In genomic region chr1:230772457-230773395, GRCh38 we compare ENCODE assay signal across 8 cellular contexts. TPM values are rescaled to one million over a fixed set of nuclear protein-coding genes. Genes with fewer than 3 reads are reported as not detected.
DNase-seq lines count a peak whose midpoint lies in the region; ATAC-seq, FAIRE-seq and TF ChIP-seq lines count a peak whose summit lies in the region.

No MANE protein-coding gene starts in this region.

- H3K9me3 ChIP-seq in K562 (replicated peaks; ENCODE audit: control insufficient read depth, insufficient read depth, low read depth, low read length): no peaks in the 10 kb centered on the region
- no peaks in the 10 kb centered on the region for H3K9me3 ChIP-seq in testis
- no peaks in the 10 kb centered on the region for H3K9me3 ChIP-seq in suprapubic skin

- in situ Hi-C loops in K562 (cut with MboI): no loop called here

- H3K27ac Mint-ChIP-seq in stimulated activated memory B cell treated with anti-CD40 and anti-IgM and Interleukin-4, amounts not matched to agents 10 μg/mL and 1 μg/mL and 100 μg/mL, for 72 hours: no peak overlapping the region

- no peak overlapping the region for H3K9ac ChIP-seq in K562 (ENCODE audit: insufficient read depth in 1 of 2, low read depth in 2 of 2, low read length in 2 of 2)

- H3K4me3 Mint-ChIP-seq in stimulated activated memory B cell treated with anti-CD40 and anti-IgM and Interleukin-4, amounts not matched to agents 10 μg/mL and 1 μg/mL and 100 μg/mL, for 72 hours: no peak overlapping the region

- peaks cover 2% of the 10 kb centered on the region for H3K9me3 Mint-ChIP-seq in stimulated activated memory B cell treated with anti-CD40 and anti-IgM and Interleukin-4, amounts not matched to agents 10 μg/mL and 1 μg/mL and 100 μg/mL, for 72 hours

- peak; percentile 48 for FAIRE-seq in K562 (lab: Jason Lieb, UNC)

- H3K4me3 ChIP-seq in K562: no peak overlapping the region
- no peak overlapping the region for H3K4me3 ChIP-seq in testis
- H3K4me3 ChIP-seq in suprapubic skin: no peak overlapping the region

- POLR2A ChIA-PET in K562 (lab: Yijun Ruan, JAX): interaction anchor here (1.2 to 1.8 kb wide), 2 partner anchors 9 to 10 kb away, joined by 4 to 5 read pairs; no protein-coding TSS in a partner anchor

- H3K4me2 ChIP-seq in K562 (ENCODE audit: insufficient read depth, low read length): no peak overlapping the region

- peaks cover 4% of the 10 kb centered on the region; the same call in 1 of the 2 replicates for H4K20me1 ChIP-seq in K562 (replicated peaks; ENCODE audit: control insufficient read depth, insufficient read depth, low read length)

- no peaks in the 10 kb centered on the region for H3K4me1 Mint-ChIP-seq in stimulated activated memory B cell treated with anti-CD40 and anti-IgM and Interleukin-4, amounts not matched to agents 10 μg/mL and 1 μg/mL and 100 μg/mL, for 72 hours

- intact Hi-C loops in K562 (cut with micrococcal nuclease): loop anchor here (1.0 to 10.0 kb wide), 3 partner anchors 75 to 428 kb away; no protein-coding TSS in a partner anchor
- intact Hi-C loops in testis (cut with DNase I; ENCODE audit: low total_unique reads): no loop called here

- DNase-seq in COLO668 (lab: John Stamatoyannopoulos, UW; ENCODE audit: unreplicated experiment) (peak; percentile 22), NCI-H1092 (lab: John Stamatoyannopoulos, UW) (peak; percentile 27), K562 (ENCODE audit: extremely low read depth in 1 of 4, low spot score in 3 of 4) (peak in 3 of 4 experiments; percentile 28 to 56 (median 46)), islet precursor cell (peak; percentile 68), testis (peak; percentile 62), suprapubic skin (ENCODE audit: low spot score in 2 of 2) (no peak)

- CTCF ChIA-PET in K562 (lab: Yijun Ruan, JAX; ENCODE audit: low intra/inter-chr PET ratio): interaction anchor here (0.6 to 0.7 kb wide), 2 partner anchors 130 to 462 kb away, joined by 3 to 4 read pairs; partner anchors contain the start of gene COG2

- H3K27me3 Mint-ChIP-seq in stimulated activated memory B cell treated with anti-CD40 and anti-IgM and Interleukin-4, amounts not matched to agents 10 μg/mL and 1 μg/mL and 100 μg/mL, for 72 hours: peaks cover 7% of the 10 kb centered on the region

- under 1% methylated on average over 14 of the region's 14 CpGs for WGBS in K562 (ENCODE audit: insufficient coverage, low coverage, missing lambda C conversion rate)
- 47 to 52% methylated on average over 8 to 14 of the region's 14 CpGs for WGBS in testis, 2 donors
- 59% methylated on average over 13 of the region's 14 CpGs for WGBS in suprapubic skin

- H3K27ac ChIP-seq in K562 (ENCODE audit: extremely low read depth, low read depth, low read length): no peak overlapping the region
- no peak overlapping the region for H3K27ac ChIP-seq in testis
- H3K27ac ChIP-seq in suprapubic skin: no peak overlapping the region

- TF ChIP-seq RAD21 in K562 (CRISPR knock-in tag; conservative IDR thresholded peaks at IDR 0.05 in 1 of 2, IDR thresholded peaks at IDR 0.05 in 1 of 2): peak in 1 of 2 experiments; percentile 87; a peak in 3 of 4 replicates

- no peaks in the 10 kb centered on the region for H3K36me3 ChIP-seq in K562 (ENCODE audit: control insufficient read depth, insufficient read depth, low read length)
- H3K36me3 ChIP-seq in testis (ENCODE audit: low read depth, missing control alignments): no peaks in the 10 kb centered on the region
- H3K36me3 ChIP-seq in suprapubic skin: no peaks in the 10 kb centered on the region

- TF ChIP-seq CTCF in K562 (IDR thresholded peaks at IDR 0.05 in 2 of 3, conservative IDR thresholded peaks at IDR 0.05 in 1 of 3; ENCODE audit: insufficient read depth in 2 of 3, low read depth in 1 of 3, low read length in 3 of 3) (peak; percentile 64 to 82 (median 74)), testis (IDR thresholded peaks at IDR 0.05) (peak; percentile 53 to 65 (median 55)), suprapubic skin (IDR thresholded peaks at IDR 0.05) (peak in 1 of 2 donors; percentile 11)

- BruUV-seq in K562 (replicated peaks; lab: Mats Ljungman, UMichigan): no TSS peak

- H3K79me2 ChIP-seq in K562 (ENCODE audit: control insufficient read depth, insufficient read depth, low read length): no peaks in the 10 kb centered on the region

- no peaks in the 10 kb centered on the region for H3K4me1 ChIP-seq in K562 (replicated peaks in 1 of 2; ENCODE audit: control insufficient read depth in 2 of 2, insufficient read depth in 2 of 2, low read length in 2 of 2)
- H3K4me1 ChIP-seq in testis: no peaks in the 10 kb centered on the region
- H3K4me1 ChIP-seq in suprapubic skin: peaks cover 6% of the 10 kb centered on the region

- TF ChIP-seq POLR2A in K562 (conservative IDR thresholded peaks at IDR 0.05): no peak
- TF ChIP-seq POLR2A in testis (IDR thresholded peaks at IDR 0.05): no peak
- TF ChIP-seq POLR2A in suprapubic skin (IDR thresholded peaks at IDR 0.05): no peak

- ATAC-seq in K562 (peak; percentile 83), GM21786 (IDR thresholded peaks at IDR 0.05; ENCODE audit: unreplicated experiment) (no peak)
- no peak for ATAC-seq in stimulated activated memory B cell treated with anti-CD40 and anti-IgM and Interleukin-4, amounts not matched to agents 10 μg/mL and 1 μg/mL and 100 μg/mL, for 72 hours

- H3K27me3 ChIP-seq in K562 (ENCODE audit: control insufficient read depth in 2 of 2, insufficient read depth in 2 of 2, low read length in 2 of 2): peaks cover 24 to 53% of the 10 kb centered on the region in 2 experiments
- H3K27me3 ChIP-seq in testis: no peaks in the 10 kb centered on the region
- H3K27me3 ChIP-seq in suprapubic skin: peaks cover 6% of the 10 kb centered on the region

- H2AFZ ChIP-seq in K562 (ENCODE audit: low read depth, low read length): no peak overlapping the region

- TF ChIP-seq EP300 in K562 (IDR thresholded peaks at IDR 0.05; ENCODE audit: low read length) (no peak), suprapubic skin (IDR thresholded peaks at IDR 0.05) (no peak)

- no peaks in the 10 kb centered on the region for H3K9me1 ChIP-seq in K562 (ENCODE audit: control insufficient read depth, insufficient read depth, low read length)

- no peaks in the 10 kb centered on the region for H3K36me3 Mint-ChIP-seq in stimulated activated memory B cell treated with anti-CD40 and anti-IgM and Interleukin-4, amounts not matched to agents 10 μg/mL and 1 μg/mL and 100 μg/mL, for 72 hours

TF ChIP-seq in K562, 482 proteins besides CTCF, POLR2A, EP300 and RAD21 (continues in another document):
- TF ChIP-seq ZNF146 (CRISPR knock-in tag; IDR thresholded peaks at IDR 0.05; ENCODE audit: unreplicated experiment) (no peak), NUFIP1 (IDR thresholded peaks at IDR 0.05; ENCODE audit: partially characterized antibody) (no peak), SRSF7 (optimal IDR thresholded peaks at IDR 0.05; ENCODE audit: low read depth, low read length) (no peak), KAT7 (CRISPR knock-in tag; IDR thresholded peaks at IDR 0.05; ENCODE audit: borderline replicate concordance) (no peak), ELF1 (tag; IDR thresholded peaks at IDR 0.05) (no peak), ZC3H8 (IDR thresholded peaks at IDR 0.05) (no peak)

RNA-seq across cellular contexts. Expression of gene CAPN9, which starts 25.5 kb away (rescaled TPM):
- total RNA-seq in K562 (2011; cell fraction: chromatin; rRNA removed; ENCODE audit: low replicate concordance): not detected in 2 replicates
- total RNA-seq in K562 (2011; cell fraction: nucleolus; rRNA removed): not detected in 2 replicates
- not detected in 2 replicates for total RNA-seq in K562 (2011; cell fraction: nucleoplasm; rRNA removed)
- total RNA-seq in K562 (2014; rRNA removed): not detected in 2 replicates
- not detected in 2 replicates for total RNA-seq in K562 (2014; rRNA removed; fragmentation: Illumina TruSeq; extraction: Trizol)
- total RNA-seq in K562 (2015; rRNA removed; fragmentation: Illumina TruSeq; extraction: Trizol): not detected in 2 replicates
- total RNA-seq in K562 (2021): not detected in 2 replicates
- not detected in 2 replicates for polyA plus RNA-seq in K562 (2011; rRNA removed)
- polyA plus RNA-seq in K562 (2011; cell fraction: cytosol; rRNA removed): not detected in 2 replicates
- not detected in 2 replicates for polyA plus RNA-seq in K562 (2011; cell fraction: nucleus; rRNA removed)
- polyA plus RNA-seq in K562 (2012): not detected in 2 replicates
- not detected in 2 replicates for polyA plus RNA-seq in K562 (2014; fragmentation: Illumina TruSeq; extraction: Trizol)
- not detected for polyA plus RNA-seq in K562 (2014; fragmentation: Nextera tagmentation; extraction: Ambion mirVana)
- not detected in 2 replicates for polyA plus RNA-seq in K562 (2014; rRNA removed)
- polyA minus RNA-seq in K562 (2011; rRNA and poly(A)+ RNA removed): not detected in 2 replicates
- not detected in 2 replicates for polyA minus RNA-seq in K562 (2011; cell fraction: cytosol; rRNA and poly(A)+ RNA removed)
- polyA minus RNA-seq in K562 (2011; cell fraction: nucleus; rRNA and poly(A)+ RNA removed): not detected in 2 replicates
- under 1 TPM; 0.16 to 0.25 TPM for total RNA-seq in testis
- 0.34 TPM for polyA plus RNA-seq in testis (ENCODE audit: insufficient read depth, low read depth, low replicate concordance)
- total RNA-seq in suprapubic skin: 1 to 10 TPM in 1 of 4 donors, under 1 TPM in 1, not detected in 2; 0.48 to 4.2 TPM

RNA-seq across cellular contexts. Expression of gene AGT, which starts 58.8 kb away (rescaled TPM):
- total RNA-seq in K562 (2011; cell fraction: chromatin; rRNA removed; ENCODE audit: low replicate concordance): not detected in 2 replicates
- not detected in 2 replicates for total RNA-seq in K562 (2011; cell fraction: nucleolus; rRNA removed)
- total RNA-seq in K562 (2011; cell fraction: nucleoplasm; rRNA removed): not detected in 2 replicates
- total RNA-seq in K562 (2014; rRNA removed) (not detected in 2 replicates), K562 (2014; rRNA removed; fragmentation: Illumina TruSeq; extraction: Trizol) (not detected in 2 replicates), K562 (2015; rRNA removed; fragmentation: Illumina TruSeq; extraction: Trizol) (not detected in 2 replicates), K562 (2021) (0.40 and 0.78 TPM in 2 replicates), testis (1 to 10 TPM; 3.3 to 4.6 TPM), suprapubic skin (1 to 10 TPM in 2 of 4 donors, not detected in 2; 1.6 to 5.0 TPM)
- polyA plus RNA-seq in K562 (2011; rRNA removed) (not detected in 2 replicates), K562 (2014; fragmentation: Illumina TruSeq; extraction: Trizol) (not detected in 2 replicates), K562 (2014; fragmentation: Nextera tagmentation; extraction: Ambion mirVana) (not detected), K562 (2014; rRNA removed) (not detected in 2 replicates), testis (ENCODE audit: insufficient read depth, low read depth, low replicate concordance) (10.7 TPM)
- polyA plus RNA-seq in K562 (2011; cell fraction: cytosol; rRNA removed): 0.04 TPM in 1 of 2 replicates, not detected in the other
- polyA plus RNA-seq in K562 (2011; cell fraction: nucleus; rRNA removed): not detected in 2 replicates
- polyA plus RNA-seq in K562 (2012): not detected in 2 replicates
- polyA minus RNA-seq in K562 (2011; rRNA and poly(A)+ RNA removed): not detected in 2 replicates
- polyA minus RNA-seq in K562 (2011; cell fraction: cytosol; rRNA and poly(A)+ RNA removed): 5.2 TPM in 1 of 2 replicates, not detected in the other
- not detected in 2 replicates for polyA minus RNA-seq in K562 (2011; cell fraction: nucleus; rRNA and poly(A)+ RNA removed)

Comparison
In these comparisons a context has a peak if more than half of its experiments do, and no peak if none do; other contexts are left out.
1. DNase-seq: peak in COLO668 (single experiment), NCI-H1092 (single experiment), K562 (3 of 4), islet precursor cell (single experiment) and testis (single experiment); none in suprapubic skin (0 of 2).